1 cellular context compared by ENCODE assay signal in genomic region chr6:159693894-159694545, GRCh38.
TF ChIP-seq lines count a peak whose summit lies in the region.

No MANE protein-coding gene starts in this region.

TF ChIP-seq in HepG2, 621 proteins besides CTCF, POLR2A, EP300 and RAD21 (continued from another document and continues in another):
- TF ChIP-seq NFAT5 (CRISPR knock-in tag; IDR thresholded peaks at IDR 0.05): no peak
- no peak; the same call in 1 of the 2 replicates for TF ChIP-seq TBX2 (CRISPR knock-in tag; IDR thresholded peaks at IDR 0.05; ENCODE audit: borderline replicate concordance)
- TF ChIP-seq NRL (CRISPR knock-in tag; IDR thresholded peaks at IDR 0.05; ENCODE audit: borderline replicate concordance): no peak
- no peak; the same call in 1 of the 2 replicates for TF ChIP-seq KMT2B (CRISPR knock-in tag; IDR thresholded peaks at IDR 0.05)
- TF ChIP-seq HOXA7 (CRISPR knock-in tag; IDR thresholded peaks at IDR 0.05): no peak
- TF ChIP-seq ZFYVE20 (CRISPR knock-in tag; IDR thresholded peaks at IDR 0.05; ENCODE audit: borderline replicate concordance, low read depth): no peak
- TF ChIP-seq GATAD1 (CRISPR knock-in tag; IDR thresholded peaks at IDR 0.05): peak; percentile 65
- TF ChIP-seq KMT2A (CRISPR knock-in tag; IDR thresholded peaks at IDR 0.05): no peak
- 0 out of 2 replicates have a peak, but pooled peaks have one; percentile 20 for TF ChIP-seq ZNF557 (CRISPR knock-in tag; IDR thresholded peaks at IDR 0.05)
- peak; percentile 33; the same call in 1 of the 2 replicates for TF ChIP-seq TSC22D2 (CRISPR knock-in tag; IDR thresholded peaks at IDR 0.05; ENCODE audit: borderline replicate concordance)
- TF ChIP-seq ZNF383 (CRISPR knock-in tag; IDR thresholded peaks at IDR 0.05; ENCODE audit: borderline replicate concordance): no peak
- no peak for TF ChIP-seq ZNF382 (CRISPR knock-in tag; IDR thresholded peaks at IDR 0.05; ENCODE audit: borderline replicate concordance)
- no peak for TF ChIP-seq ZNF282 (IDR thresholded peaks at IDR 0.05; ENCODE audit: partially characterized antibody)
- no peak for TF ChIP-seq MTERF4 (CRISPR knock-in tag; IDR thresholded peaks at IDR 0.05)
- no peak for TF ChIP-seq CENPT (CRISPR knock-in tag; IDR thresholded peaks at IDR 0.05; ENCODE audit: low read depth)
- TF ChIP-seq MTF1 (CRISPR knock-in tag; IDR thresholded peaks at IDR 0.05): no peak
- TF ChIP-seq HDAC2 (CRISPR knock-in tag; IDR thresholded peaks at IDR 0.05): peak; percentile 54; the same call in 1 of the 2 replicates
- TF ChIP-seq ZNF570 (CRISPR knock-in tag; IDR thresholded peaks at IDR 0.05; ENCODE audit: borderline replicate concordance): no peak
- no peak for TF ChIP-seq USF2 (IDR thresholded peaks at IDR 0.05; ENCODE audit: low read depth, low read length)
- TF ChIP-seq USF2 (CRISPR knock-in tag; IDR thresholded peaks at IDR 0.05; ENCODE audit: borderline replicate concordance): no peak; the same call in 1 of the 2 replicates
- TF ChIP-seq ZNF432 (CRISPR knock-in tag; IDR thresholded peaks at IDR 0.05; ENCODE audit: borderline replicate concordance): no peak
- TF ChIP-seq ZNF792 (CRISPR knock-in tag; IDR thresholded peaks at IDR 0.05): no peak; the same call in 1 of the 2 replicates
- peak; percentile 70; the same call in 1 of the 2 replicates for TF ChIP-seq FOXK2 (IDR thresholded peaks at IDR 0.05)
- peak; percentile 71; the same call in 1 of the 2 replicates for TF ChIP-seq SATB2 (CRISPR knock-in tag; IDR thresholded peaks at IDR 0.05)
- no peak for TF ChIP-seq PBX2 (CRISPR knock-in tag; IDR thresholded peaks at IDR 0.05)
- TF ChIP-seq SMARCE1 (IDR thresholded peaks at IDR 0.05; ENCODE audit: borderline replicate concordance): no peak
- no peak for TF ChIP-seq HOXD1 (CRISPR knock-in tag; IDR thresholded peaks at IDR 0.05)
- 0 out of 2 replicates have a peak, but pooled peaks have one; percentile 18 for TF ChIP-seq KAT8 (CRISPR knock-in tag; IDR thresholded peaks at IDR 0.05)
- TF ChIP-seq ZNF550 (CRISPR knock-in tag; IDR thresholded peaks at IDR 0.05; ENCODE audit: borderline replicate concordance): no peak
- TF ChIP-seq HCFC1 (IDR thresholded peaks at IDR 0.05; ENCODE audit: low read depth, low read length): no peak
- TF ChIP-seq MEIS2 (CRISPR knock-in tag; IDR thresholded peaks at IDR 0.05): no peak; the same call in 1 of the 2 replicates
- no peak for TF ChIP-seq TARDBP (CRISPR knock-in tag; IDR thresholded peaks at IDR 0.05)
- no peak for TF ChIP-seq SKI (IDR thresholded peaks at IDR 0.05; ENCODE audit: partially characterized antibody)
- TF ChIP-seq RAD51 (IDR thresholded peaks at IDR 0.05; ENCODE audit: borderline replicate concordance): no peak
- no peak for TF ChIP-seq ZBTB7B (CRISPR knock-in tag; IDR thresholded peaks at IDR 0.05)
- no peak for TF ChIP-seq TAF1 (CRISPR knock-in tag; IDR thresholded peaks at IDR 0.05)
- TF ChIP-seq ZNF276 (CRISPR knock-in tag; IDR thresholded peaks at IDR 0.05; ENCODE audit: low read depth): 0 out of 2 replicates have a peak, but pooled peaks have one; percentile 49
- TF ChIP-seq ZNF543 (CRISPR knock-in tag; IDR thresholded peaks at IDR 0.05): no peak
- TF ChIP-seq JUN (CRISPR knock-in tag; IDR thresholded peaks at IDR 0.05): no peak
- peak; percentile 60 for TF ChIP-seq ZC3H13 (CRISPR knock-in tag; IDR thresholded peaks at IDR 0.05)
- no peak for TF ChIP-seq MLXIP (CRISPR knock-in tag; IDR thresholded peaks at IDR 0.05; ENCODE audit: borderline replicate concordance)
- no peak; the same call in none of the 2 replicates for TF ChIP-seq YEATS4 (CRISPR knock-in tag; IDR thresholded peaks at IDR 0.05; ENCODE audit: borderline replicate concordance)
- TF ChIP-seq LBX2 (CRISPR knock-in tag; IDR thresholded peaks at IDR 0.05; ENCODE audit: borderline replicate concordance): 0 out of 2 replicates have a peak, but pooled peaks have one; percentile 36
- no peak for TF ChIP-seq DNMT1 (CRISPR knock-in tag; IDR thresholded peaks at IDR 0.05)
- TF ChIP-seq ZNF558 (CRISPR knock-in tag; IDR thresholded peaks at IDR 0.05; ENCODE audit: borderline replicate concordance): no peak
- no peak for TF ChIP-seq DDIT3 (CRISPR knock-in tag; IDR thresholded peaks at IDR 0.05)
- TF ChIP-seq NFIC (IDR thresholded peaks at IDR 0.05; ENCODE audit: low read length): peak; percentile 65; the same call in 1 of the 2 replicates
